Comparison of ENCODE assay signal across 28 cellular contexts in genomic region chr12:48132826-48133225, GRCh38.
"Had no signal": no experiment of that assay in that cellular context is flagged by ENCODE, and none has a peak within 500 bp of the region (broad histone marks: within the 10 kb centered on the region; RNA-seq: fewer than 3 reads in every experiment).

No MANE protein-coding gene starts in this region.

- H3K27me3 Mint-ChIP-seq: naive B cell; stimulated activated naive B cell treated with anti-CD40 and anti-IgM and Interleukin-4, amounts not matched to agents 10 μg/mL and 1 μg/mL and 100 μg/mL, for 72 hours had no signal

- H3K27ac ChIP-seq: left lung, neural progenitor cell, neutrophil, parathyroid adenoma, right atrium auricular region, right lobe of liver, skin epidermis, stomach, testis, thyroid gland, upper lobe of right lung had no signal

- H3K4me1 Mint-ChIP-seq: mesothelial cell of epicardium, naive B cell, natural killer cell, nephron progenitor cell, neural progenitor cell had no signal

- H3K9ac ChIP-seq: neural progenitor cell, parathyroid adenoma had no signal

- H3K4me1 ChIP-seq: left lung, neural progenitor cell, parathyroid adenoma, right lobe of liver, stomach, testis, thyroid gland, upper lobe of right lung had no signal

- H3K9me3 Mint-ChIP-seq: mesothelial cell of epicardium; naive B cell; natural killer cell; nephron progenitor cell; neural progenitor cell; stimulated activated naive B cell treated with anti-CD40 and anti-IgM and Interleukin-4, amounts not matched to agents 10 μg/mL and 1 μg/mL and 100 μg/mL, for 72 hours had no signal

- DNase-seq: hippocampal formation; kidney; left colon; left lung; mesendoderm; naive B cell; natural killer cell; nephron progenitor cell; occipital lobe; right lobe of liver; stimulated activated CD4-positive, alpha-beta T cell treated with anti-CD3 and anti-CD28 coated beads, Interleukin-12 subunit alpha, Interleukin-12 subunit beta, amount 100 ng/mL, for 4 hours; stimulated activated CD4-positive, alpha-beta T cell treated with anti-CD3 and anti-CD28 coated beads, Interleukin-15, amount 100 ng/mL, for 24 hours; stimulated activated CD4-positive, alpha-beta T cell treated with anti-CD3 and anti-CD28 coated beads, Interleukin-2, amount 100 ng/mL, for 24 hours; stimulated activated CD4-positive, alpha-beta T cell treated with anti-CD3 and anti-CD28 coated beads, Interleukin-4, amount 100 ng/mL, for 1 hour; stimulated activated naive B cell treated with anti-CD40 and anti-IgM and Interleukin-4, amounts not matched to agents 10 μg/mL and 1 μg/mL and 100 μg/mL, for 72 hours; stimulated activated naive CD8-positive, alpha-beta T cell treated with anti-CD3 and anti-CD28 coated beads, Interleukin-15, Interleukin-2, amounts not matched to agents 100 U/mL and 50 U/mL, for 24 hours; stomach; testis; thyroid gland; trophoblast cell; upper lobe of right lung had no signal

- H3K4me3 Mint-ChIP-seq: mesothelial cell of epicardium; naive B cell; natural killer cell; nephron progenitor cell; stimulated activated naive B cell treated with anti-CD40 and anti-IgM and Interleukin-4, amounts not matched to agents 10 μg/mL and 1 μg/mL and 100 μg/mL, for 72 hours had no signal

- H3K27me3 ChIP-seq: left lung, neural progenitor cell, neutrophil, right atrium auricular region, right lobe of liver, stomach, testis, thyroid gland, upper lobe of right lung had no signal

- H3K9me3 ChIP-seq: left lung, neutrophil, right atrium auricular region, right lobe of liver, stomach, testis, thyroid gland, upper lobe of right lung had no signal

- H3K36me3 Mint-ChIP-seq: natural killer cell had no signal

- H3K36me3 ChIP-seq: neutrophil, right lobe of liver had no signal

- H3K27ac Mint-ChIP-seq: mesothelial cell of epicardium; naive B cell; natural killer cell; nephron progenitor cell; neural progenitor cell; stimulated activated naive B cell treated with anti-CD40 and anti-IgM and Interleukin-4, amounts not matched to agents 10 μg/mL and 1 μg/mL and 100 μg/mL, for 72 hours had no signal

- H3K4me3 ChIP-seq: left lung, lung, neural progenitor cell, right atrium auricular region, right lobe of liver, skin epidermis, stomach, testis, thyroid gland, upper lobe of right lung had no signal

- ATAC-seq: left colon; left lung; natural killer cell; right lobe of liver; stimulated activated naive B cell treated with anti-CD40 and anti-IgM and Interleukin-4, amounts not matched to agents 10 μg/mL and 1 μg/mL and 100 μg/mL, for 72 hours; stimulated activated naive CD8-positive, alpha-beta T cell treated with anti-CD3 and anti-CD28 coated beads, Interleukin-15, Interleukin-2, amounts not matched to agents 100 U/mL and 50 U/mL, for 24 hours; upper lobe of right lung had no signal
